Comparison of ENCODE assay signal across 32 cellular contexts in genomic region chr4:100479971-100480370, GRCh38. TPM values are rescaled to one million over a fixed set of nuclear protein-coding genes. Genes with fewer than 3 reads are reported as not detected.
"Had no signal": no experiment of that assay in that cellular context is flagged by ENCODE, and none has a peak within 500 bp of the region (broad histone marks: within the 10 kb centered on the region; RNA-seq: fewer than 3 reads in every experiment).

No MANE protein-coding gene starts in this region.

- H3K36me3 ChIP-seq: neural progenitor cell, ovary, spleen, suprapubic skin, tibial artery, transverse colon, upper lobe of right lung, uterus had no signal

- H3K27me3 Mint-ChIP-seq: progenitor cell of endocrine pancreas; stimulated activated naive CD8-positive, alpha-beta T cell treated with anti-CD3 and anti-CD28 coated beads, Interleukin-15, amount 100 ng/mL, for 72 hours; type B pancreatic cell had no signal

- H3K9ac ChIP-seq: neural progenitor cell, parathyroid adenoma had no signal

- H3K27ac Mint-ChIP-seq: natural killer cell; nephron; neural progenitor cell; progenitor cell of endocrine pancreas; stimulated activated memory B cell treated with anti-CD40 and anti-IgM and Interleukin-4, amounts not matched to agents 10 μg/mL and 1 μg/mL and 100 μg/mL, for 72 hours; stimulated activated naive CD8-positive, alpha-beta T cell treated with anti-CD3 and anti-CD28 coated beads, Interleukin-15, amount 100 ng/mL, for 72 hours; type B pancreatic cell had no signal

- H3K9me3 ChIP-seq: ovary, psoas muscle, suprapubic skin, testis, tibial artery, transverse colon, upper lobe of right lung, uterus had no signal

- H3K27ac ChIP-seq: neural progenitor cell, ovary, parathyroid adenoma, psoas muscle, skin epidermis, spleen, suprapubic skin, testis, tibial artery, transverse colon, upper lobe of right lung, uterus had no signal

- H3K4me2 ChIP-seq: neural progenitor cell, smooth muscle cell had no signal

- H3K36me3 Mint-ChIP-seq: natural killer cell; neural progenitor cell; stimulated activated memory B cell treated with anti-CD40 and anti-IgM and Interleukin-4, amounts not matched to agents 10 μg/mL and 1 μg/mL and 100 μg/mL, for 72 hours; type B pancreatic cell had no signal

- ATAC-seq: natural killer cell; psoas muscle; right cardiac atrium; sciatic nerve; stimulated activated memory B cell treated with anti-CD40 and anti-IgM and Interleukin-4, amounts not matched to agents 10 μg/mL and 1 μg/mL and 100 μg/mL, for 72 hours; stimulated activated naive CD8-positive, alpha-beta T cell treated with anti-CD3 and anti-CD28 coated beads, Interleukin-15, amount 100 ng/mL, for 72 hours; stimulated activated naive CD8-positive, alpha-beta T cell treated with anti-CD3 and anti-CD28 coated beads, Interleukin-15, Interleukin-2, amounts not matched to agents 100 U/mL and 50 U/mL, for 24 hours; upper lobe of right lung had no signal

- H3K4me3 Mint-ChIP-seq: natural killer cell; nephron; neural progenitor cell; stimulated activated memory B cell treated with anti-CD40 and anti-IgM and Interleukin-4, amounts not matched to agents 10 μg/mL and 1 μg/mL and 100 μg/mL, for 72 hours; stimulated activated naive CD8-positive, alpha-beta T cell treated with anti-CD3 and anti-CD28 coated beads, Interleukin-15, amount 100 ng/mL, for 72 hours; type B pancreatic cell had no signal

- H3K79me2 ChIP-seq: parathyroid adenoma had no signal

- H2AFZ ChIP-seq: neural progenitor cell, parathyroid adenoma had no signal

- H3K4me1 Mint-ChIP-seq: natural killer cell; nephron; neural progenitor cell; stimulated activated memory B cell treated with anti-CD40 and anti-IgM and Interleukin-4, amounts not matched to agents 10 μg/mL and 1 μg/mL and 100 μg/mL, for 72 hours; stimulated activated naive CD8-positive, alpha-beta T cell treated with anti-CD3 and anti-CD28 coated beads, Interleukin-15, amount 100 ng/mL, for 72 hours had no signal

- DNase-seq: natural killer cell; occipital lobe; ovary; posterior cingulate gyrus; psoas muscle; right cardiac atrium; spleen; stimulated activated CD4-positive, alpha-beta T cell treated with anti-CD3 and anti-CD28 coated beads, Interleukin-12 subunit alpha, Interleukin-12 subunit beta, amount 100 ng/mL, for 4 hours; stimulated activated CD4-positive, alpha-beta T cell treated with anti-CD3 and anti-CD28 coated beads, Interleukin-1b, Interleukin-23, amount 100 ng/mL, for 48 hours; stimulated activated CD4-positive, alpha-beta T cell treated with anti-CD3 and anti-CD28 coated beads, Interleukin-4, amount 100 ng/mL, for 1 hour; stimulated activated CD4-positive, alpha-beta T cell treated with anti-CD3 and anti-CD28 coated beads, Interleukin-4, amount 100 ng/mL, for 4 hours; stimulated activated CD8-positive, alpha-beta memory T cell treated with anti-CD3 and anti-CD28 coated beads, Interleukin-4, amount 100 ng/mL, for 48 hours; stimulated activated naive CD4-positive, alpha-beta T cell; stimulated activated naive CD8-positive, alpha-beta T cell treated with anti-CD3 and anti-CD28 coated beads, Interleukin-15, amount 100 ng/mL, for 72 hours; stimulated activated naive CD8-positive, alpha-beta T cell treated with anti-CD3 and anti-CD28 coated beads, Interleukin-15, Interleukin-2, amounts not matched to agents 100 U/mL and 50 U/mL, for 24 hours; substantia nigra; testis; tibial artery; transverse colon; upper lobe of right lung; uterus had no signal

- H3K4me1 ChIP-seq: neural progenitor cell, parathyroid adenoma, psoas muscle, spleen, suprapubic skin, testis, tibial artery, transverse colon, upper lobe of right lung, uterus had no signal

- H3K27me3 ChIP-seq: neural progenitor cell, ovary, spleen, suprapubic skin, testis, tibial artery, transverse colon, upper lobe of right lung, uterus had no signal

- H3K4me3 ChIP-seq: neural progenitor cell, ovary, psoas muscle, skin epidermis, smooth muscle cell, spleen, suprapubic skin, testis, tibial artery, transverse colon, upper lobe of right lung, uterus had no signal

RNA-seq across cellular contexts. Expression of gene EMCN, which starts 37.9 kb away (rescaled TPM):
- total RNA-seq: natural killer cell, osteoblast, progenitor cell of endocrine pancreas, smooth muscle cell had no signal
- polyA plus RNA-seq: smooth muscle cell had no signal
